In the genomic region with DNA sequence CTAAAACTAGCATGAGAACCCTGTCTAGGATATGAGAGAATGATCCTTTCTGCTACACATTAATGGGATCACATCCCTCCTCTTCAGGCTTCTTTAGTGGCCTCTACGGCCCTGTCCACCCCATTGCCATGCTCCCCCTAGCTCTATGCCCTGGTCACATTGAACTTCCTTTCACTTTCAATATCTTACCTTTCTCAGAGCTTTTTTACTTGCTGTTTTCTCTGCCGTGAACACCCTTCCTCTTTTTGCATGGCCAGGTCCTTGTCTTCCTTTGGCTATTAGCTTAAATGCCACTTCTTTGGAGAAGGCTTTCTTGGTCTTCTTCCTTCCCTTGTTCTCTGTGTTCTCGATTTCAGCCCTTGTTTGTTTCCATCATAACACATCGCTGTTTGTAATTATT, we compare ENCODE assay signal across 9 cellular contexts.
DNase-seq lines count a peak whose midpoint lies in the region; ATAC-seq and TF ChIP-seq lines count a peak whose summit lies in the region.
"Had no signal": no experiment of that assay in that cellular context is flagged by ENCODE, and none has a peak within 500 bp of the region (broad histone marks: within the 10 kb centered on the region; RNA-seq: fewer than 3 reads in every experiment).

No MANE protein-coding gene starts in this region.

- peak; percentile 15 to 51 for DNase-seq in Kasumi-1 (lab: John Stamatoyannopoulos, UW)
- DNase-seq in germinal center (ENCODE audit: low spot score) = peak; percentile 22
- DNase-seq in breast epithelium (ENCODE audit: low spot score in 2 of 2) = no peak
- no peak for DNase-seq in right atrium auricular region (ENCODE audit: low spot score)
- DNase-seq in lower leg skin (ENCODE audit: low spot score in 2 of 2) = no peak
- DNase-seq in glutamatergic neuron = no peak

- no peaks in the 10 kb centered on the region for H3K27me3 ChIP-seq in breast epithelium
- no peaks in the 10 kb centered on the region for H3K27me3 ChIP-seq in right atrium auricular region

- TF ChIP-seq CTCF in breast epithelium (IDR thresholded peaks at IDR 0.05) (no peak), right atrium auricular region (IDR thresholded peaks at IDR 0.05) (no peak), lower leg skin (IDR thresholded peaks at IDR 0.05) (no peak), glutamatergic neuron (IDR thresholded peaks at IDR 0.05; ENCODE audit: partially characterized antibody, unreplicated experiment) (no peak)

- intact Hi-C loops in breast epithelium (cut with DNase I; ENCODE audit: low total_unique reads) (loop anchor here (10.0 kb wide), 1 partner anchor 462 kb away; no protein-coding TSS in a partner anchor), lower leg skin (cut with DNase I; ENCODE audit: low total_unique reads) (loop anchor here (10.0 kb wide), 1 partner anchor 462 kb away; no protein-coding TSS in a partner anchor)

- H3K27ac Mint-ChIP-seq in glutamatergic neuron (ENCODE audit: unreplicated experiment) = no peak overlapping the region

- 67 to 78% methylated on average over 4 of the region's 4 CpGs for WGBS in lower leg skin, 2 donors

- no peaks in the 10 kb centered on the region for H3K36me3 Mint-ChIP-seq in glutamatergic neuron (ENCODE audit: unreplicated experiment)

- no peaks in the 10 kb centered on the region for H3K9me3 Mint-ChIP-seq in glutamatergic neuron (ENCODE audit: unreplicated experiment)

- H3K4me3 ChIP-seq in breast epithelium (peak overlapping the region in 1 of 3 donors; percentile 9), right atrium auricular region (no peak overlapping the region), lower leg skin (ENCODE audit: low read depth, poor library complexity, severe bottlenecking) (no peak overlapping the region)

- H3K27ac ChIP-seq in breast epithelium = no peak overlapping the region
- no peak overlapping the region for H3K27ac ChIP-seq in right atrium auricular region
- H3K27ac ChIP-seq: KMS-11 had no signal

- H3K36me3 ChIP-seq in breast epithelium (no peaks in the 10 kb centered on the region), right atrium auricular region (no peaks in the 10 kb centered on the region)

- no peaks in the 10 kb centered on the region for H3K4me1 ChIP-seq in breast epithelium
- no peaks in the 10 kb centered on the region for H3K4me1 ChIP-seq in right atrium auricular region

- H3K4me1 Mint-ChIP-seq in glutamatergic neuron (ENCODE audit: low read depth, unreplicated experiment) = no peaks in the 10 kb centered on the region

- H3K27me3 Mint-ChIP-seq in glutamatergic neuron (ENCODE audit: unreplicated experiment) = no peaks in the 10 kb centered on the region

- no peak overlapping the region for H3K4me3 Mint-ChIP-seq in glutamatergic neuron (ENCODE audit: unreplicated experiment)

- TF ChIP-seq POLR2A in breast epithelium (IDR thresholded peaks at IDR 0.05) (no peak), lower leg skin (IDR thresholded peaks at IDR 0.05) (no peak)

- peak; percentile 91 for ATAC-seq in GM18498 (IDR thresholded peaks at IDR 0.05; ENCODE audit: unreplicated experiment)
- ATAC-seq in GM21717 (IDR thresholded peaks at IDR 0.05; ENCODE audit: unreplicated experiment) = peak; percentile 81

- H3K9me3 ChIP-seq in breast epithelium = no peaks in the 10 kb centered on the region
- no peaks in the 10 kb centered on the region for H3K9me3 ChIP-seq in right atrium auricular region

Comparison
In these comparisons a context has a peak if more than half of its experiments do, and no peak if none do; other contexts are left out.
1. DNase-seq: peak in Kasumi-1 (2 of 2) and germinal center (single experiment); none in breast epithelium (0 of 2), right atrium auricular region (single experiment), lower leg skin (0 of 2) and glutamatergic neuron (single experiment).